15 cellular contexts compared by ENCODE assay signal in genomic region chr1:24632776-24633175, GRCh38. TPM values are rescaled to one million over a fixed set of nuclear protein-coding genes. Genes with fewer than 3 reads are reported as not detected.
A peak's percentile ranks its signal among the peaks of the same experiment; 100 is the strongest.
DNase-seq lines count a peak whose midpoint lies in the region; ATAC-seq and TF ChIP-seq lines count a peak whose summit lies in the region.
"Had no signal": no experiment of that assay in that cellular context is flagged by ENCODE, and none has a peak within 500 bp of the region (broad histone marks: within the 10 kb centered on the region; RNA-seq: fewer than 3 reads in every experiment).

No MANE protein-coding gene starts in this region.

- H3K18ac ChIP-seq in mesendoderm (ENCODE audit: low read length) = no peak overlapping the region

- H4K8ac ChIP-seq in mesendoderm (ENCODE audit: low read depth, low read length) = no peak overlapping the region

- intact Hi-C loops in breast epithelium (cut with DNase I; ENCODE audit: low total_unique reads) = no loop called here

- H3K9me3 Mint-ChIP-seq in WTC11 = no peaks in the 10 kb centered on the region

- H3K36me3 ChIP-seq in breast epithelium (no peaks in the 10 kb centered on the region), HEK293 (ENCODE audit: control insufficient read depth in 2 of 2, insufficient read depth in 1 of 2, low read length in 2 of 2) (no peaks in the 10 kb centered on the region), mesendoderm (ENCODE audit: control insufficient read depth, insufficient read depth, low read length) (no peaks in the 10 kb centered on the region)
- no peaks in the 10 kb centered on the region for H3K36me3 ChIP-seq in effector memory CD4-positive, alpha-beta T cell (ENCODE audit: control insufficient read depth, insufficient read depth, low read length)

- peak; percentile 18 to 87 for DNase-seq in T47D (ENCODE audit: low read depth in 1 of 2, low spot score in 1 of 2)
- no peak for DNase-seq in breast epithelium (ENCODE audit: low spot score in 2 of 2)
- DNase-seq in mesendoderm = peak; percentile 85
- no peak for DNase-seq in WTC11 (ENCODE audit: low spot score)
- DNase-seq in effector memory CD4-positive, alpha-beta T cell = no peak
- no peak for DNase-seq in NCI-H1436 (lab: John Stamatoyannopoulos, UW)
- DNase-seq: C1 segment of cervical spinal cord; CD4-positive, alpha-beta memory T cell; DND-41; GF-D8; IMR-90; KBM-7 had no signal

- CTCF ChIA-PET in HEK293 (lab: Yijun Ruan, JAX) (interaction anchor here (1.0 to 3.0 kb wide), 4 partner anchors 46 to 242 kb away, joined by 3 to 8 read pairs (median 4); partner anchors contain the start of gene NIPAL3), WTC11 (lab: Charles Lee) (interaction anchor here (1.3 to 2.4 kb wide), 5 partner anchors 40 to 240 kb away, joined by 3 to 17 read pairs (median 6); partner anchors contain the start of gene NIPAL3)

- H3K9me3 ChIP-seq in breast epithelium (no peaks in the 10 kb centered on the region), HEK293 (ENCODE audit: control insufficient read depth, insufficient read depth, low read depth, low read length) (no peaks in the 10 kb centered on the region)
- no peaks in the 10 kb centered on the region for H3K9me3 ChIP-seq in effector memory CD4-positive, alpha-beta T cell (ENCODE audit: control insufficient read depth, low read length)

- no peak overlapping the region for H3K9ac ChIP-seq in mesendoderm (ENCODE audit: low read length)

- H2BK5ac ChIP-seq in mesendoderm (ENCODE audit: low read length) = no peak overlapping the region

- no peak overlapping the region for H3K23ac ChIP-seq in mesendoderm (ENCODE audit: low read length)

- no peak for ATAC-seq in WTC11
- ATAC-seq: HCT116 had no signal

- H3K4me2 ChIP-seq in mesendoderm (ENCODE audit: low read length) = no peak overlapping the region

- H4K5ac ChIP-seq in mesendoderm (ENCODE audit: low read length) = no peak overlapping the region

- H2BK15ac ChIP-seq in mesendoderm (replicated peaks; ENCODE audit: low read depth) = no peak overlapping the region

- in situ Hi-C loops in T47D (cut with HindIII; ENCODE audit: low pct_unique_long_range_greater_than_20kb, low sequenced_read_pairs) = no loop called here

- no CpG with 5 or more reads among the region's 1 CpG for WGBS in mesendoderm (ENCODE audit: extremely low coverage, insufficient coverage, low lambda C conversion rate)

- H3K4me3 ChIP-seq in breast epithelium = no peak overlapping the region
- no peak overlapping the region for H3K4me3 ChIP-seq in HEK293 (ENCODE audit: low read depth, low read length)
- no peak overlapping the region for H3K4me3 ChIP-seq in mesendoderm (ENCODE audit: low read length)
- no peak overlapping the region for H3K4me3 ChIP-seq in effector memory CD4-positive, alpha-beta T cell (ENCODE audit: insufficient read depth, low read depth, low read length, poor library complexity, severe bottlenecking)

- no peak for TF ChIP-seq POLR2A in breast epithelium (IDR thresholded peaks at IDR 0.05)

- no peak overlapping the region for H3K4me3 Mint-ChIP-seq in WTC11
- H3K4me3 Mint-ChIP-seq: B cell; CD4-positive, alpha-beta memory T cell had no signal

- H3K27ac Mint-ChIP-seq in WTC11 = no peak overlapping the region
- H3K27ac Mint-ChIP-seq: B cell; CD4-positive, alpha-beta memory T cell had no signal

- peaks cover 3% of the 10 kb centered on the region for H3K27me3 Mint-ChIP-seq in WTC11 (ENCODE audit: low read depth)

- no peaks in the 10 kb centered on the region for H3K79me1 ChIP-seq in mesendoderm (ENCODE audit: low read length)

- H3K27me3 ChIP-seq in breast epithelium = no peaks in the 10 kb centered on the region
- H3K27me3 ChIP-seq in mesendoderm (ENCODE audit: insufficient read depth, low read length, poor library complexity) = no peaks in the 10 kb centered on the region
- no peaks in the 10 kb centered on the region for H3K27me3 ChIP-seq in effector memory CD4-positive, alpha-beta T cell (replicated peaks; ENCODE audit: control insufficient read depth, insufficient read depth, low read length, poor library complexity, severe bottlenecking)

- no peak overlapping the region for H2AK5ac ChIP-seq in mesendoderm (ENCODE audit: low read length)

- no peaks in the 10 kb centered on the region for H3K79me2 ChIP-seq in mesendoderm (ENCODE audit: control insufficient read depth, insufficient read depth, low read length)

- no peaks in the 10 kb centered on the region for H3K36me3 Mint-ChIP-seq in WTC11
- H3K36me3 Mint-ChIP-seq: CD4-positive, alpha-beta memory T cell had no signal

- no peak overlapping the region for H2BK120ac ChIP-seq in mesendoderm (ENCODE audit: low read depth, low read length)

- peaks cover 7% of the 10 kb centered on the region; the same call in 1 of the 2 replicates for H3K4me1 Mint-ChIP-seq in WTC11

- H3K4me1 ChIP-seq in breast epithelium (no peaks in the 10 kb centered on the region), HEK293 (ENCODE audit: control insufficient read depth, insufficient read depth, low read length) (no peaks in the 10 kb centered on the region), mesendoderm (ENCODE audit: control insufficient read depth, low read depth, low read length) (peaks cover 5% of the 10 kb centered on the region)
- H3K4me1 ChIP-seq in effector memory CD4-positive, alpha-beta T cell (ENCODE audit: control insufficient read depth, insufficient read depth, low read length, poor library complexity, severe bottlenecking) = no peaks in the 10 kb centered on the region

- TF ChIP-seq CTCF in breast epithelium (IDR thresholded peaks at IDR 0.05) (no peak), HEK293 (tag by site-specific recombination; IDR thresholded peaks at IDR 0.05) (no peak), WTC11 (IDR thresholded peaks at IDR 0.05) (no peak)

- POLR2A ChIA-PET in HEK293 (lab: Yijun Ruan, JAX) = no interaction called here
- POLR2A ChIA-PET in WTC11 (lab: Charles Lee) = no interaction called here

- H3K27ac ChIP-seq in breast epithelium (no peak overlapping the region), HEK293 (ENCODE audit: extremely low read depth, low read depth, low read length) (no peak overlapping the region), mesendoderm (ENCODE audit: low read depth, low read length) (no peak overlapping the region)
- H3K27ac ChIP-seq in effector memory CD4-positive, alpha-beta T cell (ENCODE audit: insufficient read depth, low read length, poor library complexity, severe bottlenecking) = no peak overlapping the region

- H3K56ac ChIP-seq in mesendoderm (ENCODE audit: low read length) = no peak overlapping the region

- H3K4ac ChIP-seq in mesendoderm (ENCODE audit: low read depth, low read length) = no peak overlapping the region

TF ChIP-seq in HEK293, 187 proteins besides CTCF, POLR2A, EP300 and RAD21:
- no peak for TF ChIP-seq ZNF146 (tag by site-specific recombination; IDR thresholded peaks at IDR 0.05)
- 0 out of 2 replicates have a peak, but pooled peaks have one; percentile 18 for TF ChIP-seq ZFHX2 (tag by site-specific recombination; conservative IDR thresholded peaks at IDR 0.05)
- no peak for TF ChIP-seq ZBTB7A (tag by site-specific recombination; IDR thresholded peaks at IDR 0.05; ENCODE audit: low read depth)
- TF ChIP-seq EGR2 (tag by site-specific recombination; IDR thresholded peaks at IDR 0.05; ENCODE audit: low read depth) = peak; percentile 41; the same call in 1 of the 2 replicates
- no peak for TF ChIP-seq ZNF354C (tag by site-specific recombination; IDR thresholded peaks at IDR 0.05; ENCODE audit: borderline replicate concordance, low read depth)

TF ChIP-seq in WTC11, 78 proteins besides CTCF, POLR2A, EP300 and RAD21 (continues in another document):
- TF ChIP-seq, protein P1, sequence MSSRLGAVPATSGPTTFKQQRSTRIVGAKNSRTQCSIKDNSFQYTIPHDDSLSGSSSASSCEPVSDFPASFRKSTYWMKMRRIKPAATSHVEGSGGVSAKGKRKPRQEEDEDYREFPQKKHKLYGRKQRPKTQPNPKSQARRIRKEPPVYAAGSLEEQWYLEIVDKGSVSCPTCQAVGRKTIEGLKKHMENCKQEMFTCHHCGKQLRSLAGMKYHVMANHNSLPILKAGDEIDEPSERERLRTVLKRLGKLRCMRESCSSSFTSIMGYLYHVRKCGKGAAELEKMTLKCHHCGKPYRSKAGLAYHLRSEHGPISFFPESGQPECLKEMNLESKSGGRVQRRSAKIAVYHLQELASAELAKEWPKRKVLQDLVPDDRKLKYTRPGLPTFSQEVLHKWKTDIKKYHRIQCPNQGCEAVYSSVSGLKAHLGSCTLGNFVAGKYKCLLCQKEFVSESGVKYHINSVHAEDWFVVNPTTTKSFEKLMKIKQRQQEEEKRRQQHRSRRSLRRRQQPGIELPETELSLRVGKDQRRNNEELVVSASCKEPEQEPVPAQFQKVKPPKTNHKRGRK (CRISPR knock-in tag; IDR thresholded peaks at IDR 0.05; ENCODE audit: borderline replicate concordance) = no peak
- TF ChIP-seq NFYB (CRISPR knock-in tag; conservative IDR thresholded peaks at IDR 0.05; ENCODE audit: low read depth) (no peak), ERG (CRISPR knock-in tag; IDR thresholded peaks at IDR 0.05) (no peak), NR3C1 (CRISPR knock-in tag; conservative IDR thresholded peaks at IDR 0.05; ENCODE audit: low read depth) (no peak)
- TF ChIP-seq, protein P2, sequence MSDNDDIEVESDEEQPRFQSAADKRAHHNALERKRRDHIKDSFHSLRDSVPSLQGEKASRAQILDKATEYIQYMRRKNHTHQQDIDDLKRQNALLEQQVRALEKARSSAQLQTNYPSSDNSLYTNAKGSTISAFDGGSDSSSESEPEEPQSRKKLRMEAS (CRISPR knock-in tag; IDR thresholded peaks at IDR 0.05) = no peak
- TF ChIP-seq, protein P3, sequence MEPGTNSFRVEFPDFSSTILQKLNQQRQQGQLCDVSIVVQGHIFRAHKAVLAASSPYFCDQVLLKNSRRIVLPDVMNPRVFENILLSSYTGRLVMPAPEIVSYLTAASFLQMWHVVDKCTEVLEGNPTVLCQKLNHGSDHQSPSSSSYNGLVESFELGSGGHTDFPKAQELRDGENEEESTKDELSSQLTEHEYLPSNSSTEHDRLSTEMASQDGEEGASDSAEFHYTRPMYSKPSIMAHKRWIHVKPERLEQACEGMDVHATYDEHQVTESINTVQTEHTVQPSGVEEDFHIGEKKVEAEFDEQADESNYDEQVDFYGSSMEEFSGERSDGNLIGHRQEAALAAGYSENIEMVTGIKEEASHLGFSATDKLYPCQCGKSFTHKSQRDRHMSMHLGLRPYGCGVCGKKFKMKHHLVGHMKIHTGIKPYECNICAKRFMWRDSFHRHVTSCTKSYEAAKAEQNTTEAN (CRISPR knock-in tag; IDR thresholded peaks at IDR 0.05) = no peak

RNA-seq across cellular contexts. Expression of gene SRRM1, which starts 10.3 kb away (rescaled TPM):
- 100 to 1,000 TPM in 2 of 3 donors, 10 to 100 TPM in 1; 96.3 to 134 (median 118) TPM for total RNA-seq in breast epithelium
- 308 TPM for polyA plus RNA-seq in mesendoderm (2013, experiment 1 of 2)
- polyA plus RNA-seq in mesendoderm (2013, experiment 2 of 2) = 317 TPM
- 202 to 228 TPM (median 202 TPM) in 3 replicates for total RNA-seq in WTC11 (2021)

Comparison
In these comparisons a context has a peak if more than half of its experiments do, and no peak if none do; other contexts are left out.
1. DNase-seq: peak in T47D (2 of 2) and mesendoderm (single experiment); none in breast epithelium (0 of 2), WTC11 (single experiment), effector memory CD4-positive, alpha-beta T cell (0 of 3) and NCI-H1436 (single experiment).